In genomic region chr2:137897082-137897481, GRCh38 we compare ENCODE assay signal across 25 cellular contexts.
DNase-seq lines count a peak whose midpoint lies in the region; ATAC-seq, FAIRE-seq and TF ChIP-seq lines count a peak whose summit lies in the region.
"Had no signal": no experiment of that assay in that cellular context is flagged by ENCODE, and none has a peak within 500 bp of the region (broad histone marks: within the 10 kb centered on the region; RNA-seq: fewer than 3 reads in every experiment).

No MANE protein-coding gene starts in this region.

- H3K4me3 ChIP-seq in HepG2 (replicated peaks in 1 of 3; ENCODE audit: insufficient read depth in 1 of 3, low read depth in 2 of 3, low read length in 3 of 3): no peak overlapping the region
- H3K4me3 ChIP-seq in right lobe of liver: no peak overlapping the region
- H3K4me3 ChIP-seq in GM23338: no peak overlapping the region
- H3K4me3 ChIP-seq in mesendoderm (ENCODE audit: low read length): no peak overlapping the region
- H3K4me3 ChIP-seq in trophoblast cell (ENCODE audit: low read depth, low read length): no peak overlapping the region
- H3K4me3 ChIP-seq: A549; BLaER1 treated with 17β-estradiol and CSF1 and Interleukin-3, amounts not matched to agents 10 nM and 100 nM had no signal

- ATAC-seq in HepG2: peak; percentile 45; the same call in 1 of the 3 replicates
- no peak for ATAC-seq in right lobe of liver
- no peak for ATAC-seq in GM23338
- no peak for ATAC-seq in GM19035 (IDR thresholded peaks at IDR 0.05; ENCODE audit: unreplicated experiment)
- ATAC-seq: A549; CD8-positive, alpha-beta T cell had no signal

- H3K9me2 ChIP-seq in GM23338 (ENCODE audit: insufficient read depth): no peaks in the 10 kb centered on the region

- DNase-seq in HepG2 (ENCODE audit: low spot score): peak; percentile 71
- no peak for DNase-seq in right lobe of liver
- DNase-seq in GM23338 (ENCODE audit: low spot score): no peak
- DNase-seq in mesendoderm: peak; percentile 71
- DNase-seq in trophoblast cell: no peak
- DNase-seq in NCI-H345 (lab: John Stamatoyannopoulos, UW): no peak
- no peak for DNase-seq in UCSD-AML1 (lab: John Stamatoyannopoulos, UW; ENCODE audit: unreplicated experiment)
- DNase-seq: AML-193; CD4-positive, alpha-beta T cell; CD8-positive, alpha-beta T cell; DMS 273 treated with DMSO at 0.1 percent for 48 hours; DMS153; DMS53; DMS79; DND-41; EL; GF-D8 had no signal

- H3K9me3 ChIP-seq in HepG2 (ENCODE audit: low read length) (no peaks in the 10 kb centered on the region), right lobe of liver (no peaks in the 10 kb centered on the region), trophoblast cell (ENCODE audit: insufficient read depth, low read depth, low read length) (no peaks in the 10 kb centered on the region)
- H3K9me3 ChIP-seq: A549; BLaER1 treated with 17β-estradiol and CSF1 and Interleukin-3, amounts not matched to agents 10 nM and 100 nM had no signal

- H3K27ac ChIP-seq in HepG2 (ENCODE audit: extremely low read length, insufficient read depth, low read length) (no peak overlapping the region), right lobe of liver (no peak overlapping the region), GM23338 (ENCODE audit: low read depth) (no peak overlapping the region), mesendoderm (ENCODE audit: low read depth, low read length) (no peak overlapping the region), trophoblast cell (ENCODE audit: low read depth, low read length) (no peak overlapping the region)
- H3K27ac ChIP-seq: 22Rv1; A549; BLaER1 treated with 17β-estradiol and CSF1 and Interleukin-3, amounts not matched to agents 10 nM and 100 nM; C4-2B had no signal

- no TSS peak for BruUV-seq in HepG2 (replicated peaks; lab: Mats Ljungman, UMichigan)

- H4K20me1 ChIP-seq in HepG2 (ENCODE audit: insufficient read depth, low read length) (no peaks in the 10 kb centered on the region), GM23338 (replicated peaks; ENCODE audit: insufficient read depth) (no peaks in the 10 kb centered on the region)
- H4K20me1 ChIP-seq: BLaER1 treated with 17β-estradiol and CSF1 and Interleukin-3, amounts not matched to agents 10 nM and 100 nM had no signal

- H3K79me1 ChIP-seq in mesendoderm (ENCODE audit: low read length) (no peaks in the 10 kb centered on the region), trophoblast cell (ENCODE audit: low read length) (peaks cover 4% of the 10 kb centered on the region)

- peak overlapping the region; percentile 18 for H2BK12ac ChIP-seq in trophoblast cell (ENCODE audit: low read length)

- H3K36me3 Mint-ChIP-seq in GM23338 (ENCODE audit: low read depth): no peaks in the 10 kb centered on the region
- H3K36me3 Mint-ChIP-seq: CD8-positive, alpha-beta T cell had no signal

- 0% methylated on average over 1 of the region's 1 CpG for WGBS in HepG2 (ENCODE audit: low lambda C conversion rate)
- WGBS in right lobe of liver (ENCODE audit: insufficient coverage, low coverage, low lambda C conversion rate, missing lambda C conversion rate): 36% methylated on average over 1 of the region's 1 CpG
- WGBS in mesendoderm (ENCODE audit: extremely low coverage, insufficient coverage, low lambda C conversion rate): no CpG with 5 or more reads among the region's 1 CpG
- no CpG with 5 or more reads among the region's 1 CpG for WGBS in trophoblast cell (ENCODE audit: extremely low coverage, insufficient coverage, insufficient read length)

- no peaks in the 10 kb centered on the region for H3F3A ChIP-seq in GM23338 (replicated peaks; ENCODE audit: low read depth)

- in situ Hi-C loops in HepG2 (cut with HindIII; ENCODE audit: extremely low pct_ligation_motif_present, low pct_unique_long_range_greater_than_20kb): no loop called here

- H3K36me3 ChIP-seq in HepG2 (replicated peaks in 1 of 2; ENCODE audit: control insufficient read depth in 1 of 2, insufficient read depth in 2 of 2, low read length in 2 of 2) (no peaks in the 10 kb centered on the region), right lobe of liver (no peaks in the 10 kb centered on the region), GM23338 (ENCODE audit: insufficient read depth) (no peaks in the 10 kb centered on the region), mesendoderm (ENCODE audit: control insufficient read depth, insufficient read depth, low read length) (no peaks in the 10 kb centered on the region), trophoblast cell (ENCODE audit: control insufficient read depth in 1 of 2, insufficient read depth in 2 of 2, low read length in 2 of 2) (no peaks in the 10 kb centered on the region)
- H3K36me3 ChIP-seq: BLaER1 treated with 17β-estradiol and CSF1 and Interleukin-3, amounts not matched to agents 10 nM and 100 nM had no signal

- peaks cover 3% of the 10 kb centered on the region; the same call in 2 of the 3 replicates for H3K4me1 Mint-ChIP-seq in GM23338
- H3K4me1 Mint-ChIP-seq: B cell had no signal

- H3K4me3 Mint-ChIP-seq in GM23338: no peak overlapping the region
- H3K4me3 Mint-ChIP-seq: B cell; CD4-positive, alpha-beta T cell; CD8-positive, alpha-beta T cell had no signal

- no peak overlapping the region for H3K18ac ChIP-seq in mesendoderm (ENCODE audit: low read length)
- H3K18ac ChIP-seq in trophoblast cell (ENCODE audit: low read length): no peak overlapping the region

- H3K23ac ChIP-seq in mesendoderm (ENCODE audit: low read length) (no peak overlapping the region), trophoblast cell (ENCODE audit: low read length) (peak overlapping the region; percentile 40)

- CTCF ChIA-PET in HepG2 (lab: Yijun Ruan, JAX; ENCODE audit: low intra/inter-chr PET ratio, low total read pairs): no interaction called here

- H3K56ac ChIP-seq in mesendoderm (ENCODE audit: low read length): no peak overlapping the region

- H3K79me2 ChIP-seq in HepG2 (ENCODE audit: insufficient read depth, low read length) (no peaks in the 10 kb centered on the region), GM23338 (replicated peaks; ENCODE audit: insufficient read depth) (no peaks in the 10 kb centered on the region), mesendoderm (ENCODE audit: control insufficient read depth, insufficient read depth, low read length) (no peaks in the 10 kb centered on the region), trophoblast cell (ENCODE audit: control insufficient read depth, insufficient read depth, low read length, poor library complexity) (no peaks in the 10 kb centered on the region)

- no peak overlapping the region for H2BK15ac ChIP-seq in mesendoderm (replicated peaks; ENCODE audit: low read depth)

- TF ChIP-seq CTCF in HepG2 (CRISPR knock-in tag; IDR thresholded peaks at IDR 0.05) (no peak), right lobe of liver (IDR thresholded peaks at IDR 0.05) (no peak), GM23338 (conservative IDR thresholded peaks at IDR 0.05; ENCODE audit: low read depth in 2 of 2) (no peak)

- H2AFZ ChIP-seq in HepG2 (ENCODE audit: low read length): no peak overlapping the region
- H2AFZ ChIP-seq in GM23338: 0 out of 2 replicates have a peak overlapping the region, but pooled peaks have one; percentile 28
- H2AFZ ChIP-seq in trophoblast cell (ENCODE audit: insufficient read depth, low read length, poor library complexity): no peak overlapping the region

- POLR2A ChIA-PET in HepG2 (lab: Yijun Ruan, JAX): no interaction called here

- no peak overlapping the region for H4K12ac ChIP-seq in trophoblast cell (ENCODE audit: low read depth, low read length)

- TF ChIP-seq POLR2A in HepG2 (IDR thresholded peaks at IDR 0.05; ENCODE audit: insufficient read depth in 1 of 2, low read depth in 2 of 2, low read length in 2 of 2): no peak
- TF ChIP-seq POLR2A in right lobe of liver (IDR thresholded peaks at IDR 0.05): no peak

- TF ChIP-seq RAD21 in HepG2 (CRISPR knock-in tag; IDR thresholded peaks at IDR 0.05): no peak

- H4K91ac ChIP-seq in trophoblast cell (ENCODE audit: low read depth, low read length): no peak overlapping the region

- H3K27ac Mint-ChIP-seq in GM23338: peak overlapping the region; percentile 15; the same call in 1 of the 2 replicates
- H3K27ac Mint-ChIP-seq: B cell; CD4-positive, alpha-beta T cell; CD8-positive, alpha-beta T cell had no signal

- H3K9ac ChIP-seq in HepG2 (ENCODE audit: insufficient read depth, low read depth, low read length): no peak overlapping the region
- H3K9ac ChIP-seq in mesendoderm (ENCODE audit: low read length): no peak overlapping the region
- H3K9ac ChIP-seq in trophoblast cell (ENCODE audit: low read length): no peak overlapping the region
- H3K9ac ChIP-seq: BLaER1 treated with 17β-estradiol and CSF1 and Interleukin-3, amounts not matched to agents 10 nM and 100 nM had no signal

- no peak overlapping the region for H4K5ac ChIP-seq in mesendoderm (ENCODE audit: low read length)

- peaks cover 0 to 3% of the 10 kb centered on the region in 2 experiments; a peak in 1 of 5 replicates for H3K27me3 ChIP-seq in HepG2 (ENCODE audit: control insufficient read depth in 1 of 2, insufficient read depth in 2 of 2, low read length in 2 of 2)
- H3K27me3 ChIP-seq in right lobe of liver: no peaks in the 10 kb centered on the region
- no peaks in the 10 kb centered on the region for H3K27me3 ChIP-seq in GM23338 (ENCODE audit: insufficient read depth)
- H3K27me3 ChIP-seq in mesendoderm (ENCODE audit: insufficient read depth, low read length, poor library complexity): no peaks in the 10 kb centered on the region
- no peaks in the 10 kb centered on the region for H3K27me3 ChIP-seq in trophoblast cell (ENCODE audit: insufficient read depth, low read length)
- H3K27me3 ChIP-seq: BLaER1 treated with 17β-estradiol and CSF1 and Interleukin-3, amounts not matched to agents 10 nM and 100 nM had no signal

- TF ChIP-seq EP300 in HepG2 (IDR thresholded peaks at IDR 0.05; ENCODE audit: low read depth in 2 of 2, low read length in 2 of 2) (0 out of 4 replicates have a peak, but pooled peaks of 1 of the 2 experiments have one; percentile 15), HepG2 (CRISPR knock-in tag; IDR thresholded peaks at IDR 0.05; ENCODE audit: borderline replicate concordance) (no peak)

- intact Hi-C loops in HepG2 (cut with micrococcal nuclease; ENCODE audit: unreplicated experiment): loop anchor here (10.0 kb wide), 1 partner anchor 378 kb away; no protein-coding TSS in a partner anchor
- intact Hi-C loops in right lobe of liver (cut with DNase I): no loop called here

- H2BK120ac ChIP-seq in mesendoderm (ENCODE audit: low read depth, low read length) (no peak overlapping the region), trophoblast cell (ENCODE audit: insufficient read depth, low read length, poor library complexity) (no peak overlapping the region)

- H3K4me2 ChIP-seq in HepG2 (ENCODE audit: low read depth, low read length) (peak overlapping the region; percentile 54), GM23338 (no peak overlapping the region), mesendoderm (ENCODE audit: low read length) (no peak overlapping the region), trophoblast cell (ENCODE audit: low read length) (no peak overlapping the region)
- H3K4me2 ChIP-seq: A549; BLaER1 treated with 17β-estradiol and CSF1 and Interleukin-3, amounts not matched to agents 10 nM and 100 nM had no signal

- H3K4me1 ChIP-seq in HepG2 (ENCODE audit: insufficient read depth, low read length) (peaks cover 23% of the 10 kb centered on the region), right lobe of liver (no peaks in the 10 kb centered on the region), GM23338 (ENCODE audit: insufficient read depth) (no peaks in the 10 kb centered on the region), mesendoderm (ENCODE audit: control insufficient read depth, low read depth, low read length) (no peaks in the 10 kb centered on the region), trophoblast cell (ENCODE audit: control insufficient read depth in 1 of 2, insufficient read depth in 2 of 2, low read length in 2 of 2) (peaks cover 3 to 11% of the 10 kb centered on the region in 2 experiments)
- H3K4me1 ChIP-seq: A549; BLaER1 treated with 17β-estradiol and CSF1 and Interleukin-3, amounts not matched to agents 10 nM and 100 nM had no signal

- H2AK5ac ChIP-seq in mesendoderm (ENCODE audit: low read length) (no peak overlapping the region), trophoblast cell (ENCODE audit: low read length) (no peak overlapping the region)

- H3K14ac ChIP-seq in trophoblast cell (ENCODE audit: low read length): no peak overlapping the region

- no peak overlapping the region for H4K8ac ChIP-seq in mesendoderm (ENCODE audit: low read depth, low read length)
- no peak overlapping the region for H4K8ac ChIP-seq in trophoblast cell (ENCODE audit: low read depth, low read length)

- FAIRE-seq in HepG2 (lab: Jason Lieb, UNC): no peak
- FAIRE-seq: A549, G401.6, GM12891 had no signal

- no peak overlapping the region for H3K4ac ChIP-seq in mesendoderm (ENCODE audit: low read depth, low read length)
- H3K4ac ChIP-seq in trophoblast cell (ENCODE audit: low read depth, low read length): no peak overlapping the region

- no peak overlapping the region for H2BK5ac ChIP-seq in mesendoderm (ENCODE audit: low read length)
- no peak overlapping the region for H2BK5ac ChIP-seq in trophoblast cell (ENCODE audit: low read depth, low read length, poor library complexity)

- H3K27me3 Mint-ChIP-seq in GM23338 (ENCODE audit: insufficient read depth, low read depth, poor library complexity): no peaks in the 10 kb centered on the region
- H3K27me3 Mint-ChIP-seq: B cell had no signal

- no peaks in the 10 kb centered on the region for H3K9me3 Mint-ChIP-seq in GM23338
- H3K9me3 Mint-ChIP-seq: CD4-positive, alpha-beta T cell; CD8-positive, alpha-beta T cell had no signal

Comparison
In these comparisons a context has a peak if more than half of its experiments do, and no peak if none do; other contexts are left out.
1. DNase-seq: peak in HepG2 (single experiment) and mesendoderm (single experiment); none in right lobe of liver (0 of 3), GM23338 (single experiment), trophoblast cell (0 of 2), NCI-H345 (single experiment) and UCSD-AML1 (single experiment).